ENCODE assay signal across 35 cellular contexts in the genomic region with DNA sequence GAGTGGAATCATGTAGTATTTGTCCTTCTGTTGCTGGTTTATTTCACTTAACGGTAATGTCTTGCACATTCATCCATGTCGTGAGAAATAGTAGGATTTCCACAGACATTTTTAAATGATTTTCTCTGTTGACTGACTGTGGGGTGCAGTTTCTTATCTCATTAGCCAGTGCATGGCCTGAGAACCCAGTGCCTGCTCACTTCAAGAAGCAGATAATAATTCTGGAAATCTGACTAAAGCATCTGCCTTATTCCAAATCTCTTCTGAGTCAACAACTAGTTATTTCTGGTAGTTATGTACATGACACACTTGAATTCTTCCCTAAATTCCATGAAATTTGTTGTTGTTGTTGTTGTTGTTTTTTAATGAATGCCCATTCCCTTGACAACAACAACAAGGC.
DNase-seq lines count a peak whose midpoint lies in the region; ATAC-seq, FAIRE-seq and TF ChIP-seq lines count a peak whose summit lies in the region.
"Had no signal": no experiment of that assay in that cellular context is flagged by ENCODE, and none has a peak within 500 bp of the region (broad histone marks: within the 10 kb centered on the region; RNA-seq: fewer than 3 reads in every experiment).

No MANE protein-coding gene starts in this region.

- no peak for TF ChIP-seq CTCF in OCI-LY3 (IDR thresholded peaks at IDR 0.05; ENCODE audit: low read depth, low read length)
- TF ChIP-seq CTCF in K562 (IDR thresholded peaks at IDR 0.05 in 2 of 3, conservative IDR thresholded peaks at IDR 0.05 in 1 of 3; ENCODE audit: insufficient read depth in 2 of 3, low read depth in 1 of 3, low read length in 3 of 3), result no peak

- intact Hi-C loops in K562 (cut with micrococcal nuclease), result no loop called here

- H3K36me3 Mint-ChIP-seq in activated CD4-positive, alpha-beta T cell treated with anti-CD3 and anti-CD28 coated beads, Interleukin-2, amount 10 ng/mL, durations not matched to agents 7 days and 5 days (ENCODE audit: low read depth), result no peaks in the 10 kb centered on the region
- H3K36me3 Mint-ChIP-seq: CD14-positive monocyte; CD4-positive, alpha-beta memory T cell; CD4-positive, CD25-positive, alpha-beta regulatory T cell; CD8-positive, alpha-beta memory T cell; CD8-positive, alpha-beta T cell had no signal

- no peak overlapping the region for H3K23ac ChIP-seq in mesenchymal stem cell (ENCODE audit: low read length in 2 of 2)

- no TSS peak for BruUV-seq in K562 (replicated peaks; lab: Mats Ljungman, UMichigan)

- in situ Hi-C loops in K562 (cut with MboI), result no loop called here

- H2BK5ac ChIP-seq in mesenchymal stem cell (ENCODE audit: low read depth, low read length, poor library complexity, severe bottlenecking), result no peak overlapping the region

- no peak overlapping the region for H3K14ac ChIP-seq in mesenchymal stem cell (ENCODE audit: low read length in 2 of 2)

- peaks cover 84% of the 10 kb centered on the region for H3K4me1 ChIP-seq in OCI-LY3 (ENCODE audit: low read length)
- H3K4me1 ChIP-seq in K562 (replicated peaks in 1 of 2; ENCODE audit: control insufficient read depth in 2 of 2, insufficient read depth in 2 of 2, low read length in 2 of 2), result peaks cover 0 to 6% of the 10 kb centered on the region in 2 experiments; a peak in 1 of 5 replicates
- no peaks in the 10 kb centered on the region for H3K4me1 ChIP-seq in mesenchymal stem cell (ENCODE audit: control insufficient read depth, insufficient read depth, low read depth, low read length)
- H3K4me1 ChIP-seq: A549, BE2C, BLaER1 had no signal

- H4K20me1 ChIP-seq in OCI-LY3 (ENCODE audit: insufficient read depth, low read length) (no peaks in the 10 kb centered on the region), K562 (replicated peaks; ENCODE audit: control insufficient read depth, insufficient read depth, low read length) (no peaks in the 10 kb centered on the region)
- H4K20me1 ChIP-seq: BLaER1; BLaER1 treated with 17β-estradiol and CSF1 and Interleukin-3, amounts not matched to agents 10 nM and 100 nM had no signal

- no peaks in the 10 kb centered on the region for H3K9me3 ChIP-seq in OCI-LY3 (ENCODE audit: insufficient read depth, low read length)
- no peaks in the 10 kb centered on the region for H3K9me3 ChIP-seq in K562 (replicated peaks; ENCODE audit: control insufficient read depth, insufficient read depth, low read depth, low read length)
- no peaks in the 10 kb centered on the region for H3K9me3 ChIP-seq in mesenchymal stem cell (ENCODE audit: control insufficient read depth, low read length)
- H3K9me3 ChIP-seq: A549; BE2C; BLaER1; BLaER1 treated with 17β-estradiol and CSF1 and Interleukin-3, amounts not matched to agents 10 nM and 100 nM; Caco-2 had no signal

- peak overlapping the region; percentile 69 for H3K9ac ChIP-seq in OCI-LY3 (ENCODE audit: low read length)
- H3K9ac ChIP-seq in K562 (ENCODE audit: insufficient read depth in 1 of 2, low read depth in 2 of 2, low read length in 2 of 2), result no peak overlapping the region
- no peak overlapping the region for H3K9ac ChIP-seq in mesenchymal stem cell (ENCODE audit: low read length)
- H3K9ac ChIP-seq: BLaER1; BLaER1 treated with 17β-estradiol and CSF1 and Interleukin-3, amounts not matched to agents 10 nM and 100 nM had no signal

- no peaks in the 10 kb centered on the region for H3K79me1 ChIP-seq in mesenchymal stem cell (replicated peaks; ENCODE audit: low read length, poor library complexity, severe bottlenecking)

- H3K36me3 ChIP-seq in OCI-LY3 (replicated peaks; ENCODE audit: low read depth, low read length), result peaks cover 16% of the 10 kb centered on the region
- no peaks in the 10 kb centered on the region for H3K36me3 ChIP-seq in K562 (ENCODE audit: control insufficient read depth, insufficient read depth, low read length)
- H3K36me3 ChIP-seq in mesenchymal stem cell (ENCODE audit: control insufficient read depth in 1 of 2, insufficient read depth in 2 of 2, low read depth in 1 of 2, low read length in 2 of 2), result no peaks in the 10 kb centered on the region
- H3K36me3 ChIP-seq: BE2C; BLaER1; BLaER1 treated with 17β-estradiol and CSF1 and Interleukin-3, amounts not matched to agents 10 nM and 100 nM had no signal

- H2BK12ac ChIP-seq in mesenchymal stem cell (ENCODE audit: low read length in 2 of 2), result no peak overlapping the region

- peak; percentile 24 for DNase-seq in amniotic epithelial cell (ENCODE audit: low read depth)
- DNase-seq in K562 (ENCODE audit: extremely low read depth in 1 of 4, low spot score in 3 of 4), result no peak
- DNase-seq in mesenchymal stem cell, result no peak
- DNase-seq in activated CD4-positive, alpha-beta T cell treated with anti-CD3 and anti-CD28 coated beads, Interleukin-2, amount 10 ng/mL, durations not matched to agents 7 days and 5 days, result no peak
- no peak for DNase-seq in NCI-H1436 (lab: John Stamatoyannopoulos, UW)
- DNase-seq: 8988T; ACHN; AML-193; BE2C; C1 segment of cervical spinal cord; Caco-2; Calu3; CD4-positive, alpha-beta memory T cell; CD4-positive, alpha-beta T cell; CD4-positive, CD25-positive, alpha-beta regulatory T cell; CD8-positive, alpha-beta memory T cell; CD8-positive, alpha-beta T cell; COR-L47; DMS 273 treated with DMSO at 0.1 percent for 48 hours; DMS153; DMS53; DMS79; DMS79 treated with DMSO at 0.1 percent for 48 hours; DND-41; EL had no signal

- no peak overlapping the region for H3K4me3 Mint-ChIP-seq in activated CD4-positive, alpha-beta T cell treated with anti-CD3 and anti-CD28 coated beads, Interleukin-2, amount 10 ng/mL, durations not matched to agents 7 days and 5 days
- H3K4me3 Mint-ChIP-seq: B cell; CD14-positive monocyte; CD4-positive, alpha-beta memory T cell; CD4-positive, alpha-beta T cell; CD4-positive, CD25-positive, alpha-beta regulatory T cell; CD8-positive, alpha-beta memory T cell; CD8-positive, alpha-beta T cell had no signal

- no peak overlapping the region for H2BK15ac ChIP-seq in mesenchymal stem cell (ENCODE audit: low read depth, poor library complexity, severe bottlenecking)

- POLR2A ChIA-PET in K562 (lab: Yijun Ruan, JAX), result no interaction called here
- POLR2A ChIA-PET in activated CD4-positive, alpha-beta T cell treated with anti-CD3 and anti-CD28 coated beads, Interleukin-2, amount 10 ng/mL, durations not matched to agents 7 days and 5 days (lab: Charles Lee), result no interaction called here

- peak overlapping the region; percentile 25 for H3K4me3 ChIP-seq in OCI-LY3 (ENCODE audit: low read length)
- H3K4me3 ChIP-seq in K562, result no peak overlapping the region
- no peak overlapping the region for H3K4me3 ChIP-seq in mesenchymal stem cell (ENCODE audit: insufficient read depth in 1 of 2, low read depth in 1 of 2, low read length in 2 of 2)
- H3K4me3 ChIP-seq: A549; BLaER1; BLaER1 treated with 17β-estradiol and CSF1 and Interleukin-3, amounts not matched to agents 10 nM and 100 nM had no signal

- no peak for FAIRE-seq in K562 (lab: Jason Lieb, UNC)
- FAIRE-seq: A204.1, A549, D721Med had no signal

- peak overlapping the region; percentile 58 for H3K4me2 ChIP-seq in OCI-LY3 (ENCODE audit: low read length)
- H3K4me2 ChIP-seq in K562 (ENCODE audit: insufficient read depth, low read length), result no peak overlapping the region
- no peak overlapping the region for H3K4me2 ChIP-seq in mesenchymal stem cell (ENCODE audit: low read length, poor library complexity, severe bottlenecking)
- H3K4me2 ChIP-seq: A549, BLaER1 had no signal

- no peak overlapping the region for H3K18ac ChIP-seq in mesenchymal stem cell (ENCODE audit: low read depth in 1 of 2, low read length in 2 of 2)

- peaks cover 6% of the 10 kb centered on the region for H3K4me1 Mint-ChIP-seq in activated CD4-positive, alpha-beta T cell treated with anti-CD3 and anti-CD28 coated beads, Interleukin-2, amount 10 ng/mL, durations not matched to agents 7 days and 5 days
- H3K4me1 Mint-ChIP-seq: B cell; CD14-positive monocyte; CD4-positive, alpha-beta memory T cell; CD8-positive, alpha-beta memory T cell had no signal

- no peak for TF ChIP-seq POLR2A in K562 (conservative IDR thresholded peaks at IDR 0.05)

- 0% methylated on average over 2 of the region's 2 CpGs for WGBS in K562 (ENCODE audit: insufficient coverage, low coverage, missing lambda C conversion rate)
- WGBS in mesenchymal stem cell, result 100% methylated on average over 2 of the region's 2 CpGs

- H3K4ac ChIP-seq in mesenchymal stem cell (ENCODE audit: low read depth in 1 of 2, low read length in 2 of 2), result no peak overlapping the region

- peaks cover 5% of the 10 kb centered on the region for H3K27me3 Mint-ChIP-seq in activated CD4-positive, alpha-beta T cell treated with anti-CD3 and anti-CD28 coated beads, Interleukin-2, amount 10 ng/mL, durations not matched to agents 7 days and 5 days
- H3K27me3 Mint-ChIP-seq: B cell; CD4-positive, alpha-beta memory T cell; CD4-positive, alpha-beta T cell; CD4-positive, CD25-positive, alpha-beta regulatory T cell; CD8-positive, alpha-beta memory T cell had no signal

- H2AFZ ChIP-seq in OCI-LY3 (ENCODE audit: low read depth, low read length) (peak overlapping the region; percentile 22; the same call in 1 of the 2 replicates), K562 (ENCODE audit: low read depth, low read length) (no peak overlapping the region), mesenchymal stem cell (ENCODE audit: low read depth, low read length) (no peak overlapping the region)

- no peak overlapping the region for H2BK120ac ChIP-seq in mesenchymal stem cell (ENCODE audit: low read depth, low read length)

- no peak for TF ChIP-seq EP300 in K562 (IDR thresholded peaks at IDR 0.05; ENCODE audit: low read length)

- no peak for TF ChIP-seq RAD21 in K562 (CRISPR knock-in tag; conservative IDR thresholded peaks at IDR 0.05 in 1 of 2, IDR thresholded peaks at IDR 0.05 in 1 of 2)

- H3K9me3 Mint-ChIP-seq in activated CD4-positive, alpha-beta T cell treated with anti-CD3 and anti-CD28 coated beads, Interleukin-2, amount 10 ng/mL, durations not matched to agents 7 days and 5 days, result peaks cover 3% of the 10 kb centered on the region
- H3K9me3 Mint-ChIP-seq: CD4-positive, alpha-beta memory T cell; CD4-positive, alpha-beta T cell; CD8-positive, alpha-beta T cell had no signal

- no peaks in the 10 kb centered on the region for H3K9me1 ChIP-seq in K562 (ENCODE audit: control insufficient read depth, insufficient read depth, low read length)

- H4K91ac ChIP-seq in mesenchymal stem cell (ENCODE audit: low read length), result no peak overlapping the region

- H4K8ac ChIP-seq in mesenchymal stem cell (ENCODE audit: low read length), result no peak overlapping the region

- no peak for ATAC-seq in K562
- ATAC-seq: A549; CD8-positive, alpha-beta T cell had no signal

- H3K27me3 ChIP-seq in OCI-LY3 (ENCODE audit: low read depth, low read length), result no peaks in the 10 kb centered on the region
- H3K27me3 ChIP-seq in K562 (ENCODE audit: control insufficient read depth in 2 of 2, insufficient read depth in 2 of 2, low read length in 2 of 2), result no peaks in the 10 kb centered on the region
- no peaks in the 10 kb centered on the region for H3K27me3 ChIP-seq in mesenchymal stem cell (ENCODE audit: control insufficient read depth in 1 of 2, insufficient read depth in 1 of 2, low read length in 2 of 2)
- H3K27me3 ChIP-seq: BE2C; BLaER1; BLaER1 treated with 17β-estradiol and CSF1 and Interleukin-3, amounts not matched to agents 10 nM and 100 nM had no signal

- H2AK5ac ChIP-seq in mesenchymal stem cell (ENCODE audit: low read length, severe bottlenecking), result no peak overlapping the region

- CTCF ChIA-PET in K562 (lab: Yijun Ruan, JAX; ENCODE audit: low intra/inter-chr PET ratio), result no interaction called here
- CTCF ChIA-PET in activated CD4-positive, alpha-beta T cell treated with anti-CD3 and anti-CD28 coated beads, Interleukin-2, amount 10 ng/mL, durations not matched to agents 7 days and 5 days (lab: Charles Lee), result no interaction called here

- H3K27ac Mint-ChIP-seq in activated CD4-positive, alpha-beta T cell treated with anti-CD3 and anti-CD28 coated beads, Interleukin-2, amount 10 ng/mL, durations not matched to agents 7 days and 5 days, result no peak overlapping the region
- H3K27ac Mint-ChIP-seq: B cell; CD14-positive monocyte; CD4-positive, alpha-beta memory T cell; CD4-positive, alpha-beta T cell; CD4-positive, CD25-positive, alpha-beta regulatory T cell; CD8-positive, alpha-beta memory T cell; CD8-positive, alpha-beta T cell had no signal

- H3K27ac ChIP-seq in OCI-LY3 (ENCODE audit: low read length) (peak overlapping the region; percentile 93), K562 (ENCODE audit: extremely low read depth, low read depth, low read length) (no peak overlapping the region), mesenchymal stem cell (ENCODE audit: low read length, poor library complexity, severe bottlenecking) (no peak overlapping the region)
- H3K27ac ChIP-seq: 22Rv1, A549, BLaER1, C4-2B had no signal

- no peaks in the 10 kb centered on the region for H3K79me2 ChIP-seq in OCI-LY3 (ENCODE audit: low read length)
- H3K79me2 ChIP-seq in K562 (ENCODE audit: control insufficient read depth, insufficient read depth, low read length), result no peaks in the 10 kb centered on the region
